16 cellular contexts compared by ENCODE assay signal in genomic region chr5:172499287-172499686, GRCh38.
"Had no signal": no experiment of that assay in that cellular context is flagged by ENCODE, and none has a peak within 500 bp of the region (broad histone marks: within the 10 kb centered on the region; RNA-seq: fewer than 3 reads in every experiment).

No MANE protein-coding gene starts in this region.

- H3K36me3 ChIP-seq: ascending aorta, esophagus squamous epithelium, heart right ventricle, transverse colon had no signal

- H3K27ac Mint-ChIP-seq: activated naive CD4-positive, alpha-beta T cell treated with anti-CD3 and anti-CD28 coated beads for 36 hours; dendritic cell treated with granulocyte-macrophage colony-stimulating factor and Interleukin-4, amounts not matched to agents 40 ng/mL and 50 ng/mL, for 4 days; natural killer cell treated with Interleukin-12 subunit alpha and Interleukin-12 subunit beta and Interleukin-15 and Interleukin-18, amount 100 ng/mL, for 72 hours; stimulated activated naive CD8-positive, alpha-beta T cell treated with anti-CD3 and anti-CD28 coated beads, Interleukin-15, Interleukin-2, amounts not matched to agents 100 ng/mL and 50 ng/mL, for 24 hours had no signal

- H3K27me3 ChIP-seq: ascending aorta, esophagus squamous epithelium, heart right ventricle, transverse colon had no signal

- H3K9me3 ChIP-seq: ascending aorta, esophagus squamous epithelium, heart right ventricle, transverse colon had no signal

- H3K4me3 ChIP-seq: ascending aorta, esophagus squamous epithelium, heart right ventricle, skin epidermis, transverse colon had no signal

- H3K36me3 Mint-ChIP-seq: natural killer cell treated with Interleukin-12 subunit alpha and Interleukin-12 subunit beta and Interleukin-15 and Interleukin-18, amount 100 ng/mL, for 72 hours had no signal

- H3K27me3 Mint-ChIP-seq: stimulated activated naive CD8-positive, alpha-beta T cell treated with anti-CD3 and anti-CD28 coated beads, Interleukin-15, Interleukin-2, amounts not matched to agents 100 ng/mL and 50 ng/mL, for 24 hours had no signal

- DNase-seq: activated CD4-positive, alpha-beta T cell treated with anti-CD3 and anti-CD28 coated beads for 48 hours; activated CD4-positive, CD25-positive, alpha-beta regulatory T cell; activated naive CD4-positive, alpha-beta T cell treated with anti-CD3 and anti-CD28 coated beads for 36 hours; activated T-cell treated with anti-CD3 and anti-CD28 coated beads for 4 hours; effector CD8-positive, alpha-beta T cell; esophagus squamous epithelium; mesenchymal stem cell; retina; T1000; transverse colon had no signal

- H3K9me3 Mint-ChIP-seq: dendritic cell treated with granulocyte-macrophage colony-stimulating factor and Interleukin-4, amounts not matched to agents 40 ng/mL and 50 ng/mL, for 4 days; natural killer cell treated with Interleukin-12 subunit alpha and Interleukin-12 subunit beta and Interleukin-15 and Interleukin-18, amount 100 ng/mL, for 72 hours had no signal

- ATAC-seq: heart right ventricle had no signal

- H3K4me3 Mint-ChIP-seq: activated naive CD4-positive, alpha-beta T cell treated with anti-CD3 and anti-CD28 coated beads for 36 hours; dendritic cell treated with granulocyte-macrophage colony-stimulating factor and Interleukin-4, amounts not matched to agents 40 ng/mL and 50 ng/mL, for 4 days; natural killer cell treated with Interleukin-12 subunit alpha and Interleukin-12 subunit beta and Interleukin-15 and Interleukin-18, amount 100 ng/mL, for 72 hours; stimulated activated naive CD8-positive, alpha-beta T cell treated with anti-CD3 and anti-CD28 coated beads, Interleukin-15, Interleukin-2, amounts not matched to agents 100 ng/mL and 50 ng/mL, for 24 hours had no signal

- H3K27ac ChIP-seq: ascending aorta, esophagus squamous epithelium, heart right ventricle, skin epidermis, transverse colon had no signal

- H3K4me1 ChIP-seq: ascending aorta had no signal
